In the genomic region with DNA sequence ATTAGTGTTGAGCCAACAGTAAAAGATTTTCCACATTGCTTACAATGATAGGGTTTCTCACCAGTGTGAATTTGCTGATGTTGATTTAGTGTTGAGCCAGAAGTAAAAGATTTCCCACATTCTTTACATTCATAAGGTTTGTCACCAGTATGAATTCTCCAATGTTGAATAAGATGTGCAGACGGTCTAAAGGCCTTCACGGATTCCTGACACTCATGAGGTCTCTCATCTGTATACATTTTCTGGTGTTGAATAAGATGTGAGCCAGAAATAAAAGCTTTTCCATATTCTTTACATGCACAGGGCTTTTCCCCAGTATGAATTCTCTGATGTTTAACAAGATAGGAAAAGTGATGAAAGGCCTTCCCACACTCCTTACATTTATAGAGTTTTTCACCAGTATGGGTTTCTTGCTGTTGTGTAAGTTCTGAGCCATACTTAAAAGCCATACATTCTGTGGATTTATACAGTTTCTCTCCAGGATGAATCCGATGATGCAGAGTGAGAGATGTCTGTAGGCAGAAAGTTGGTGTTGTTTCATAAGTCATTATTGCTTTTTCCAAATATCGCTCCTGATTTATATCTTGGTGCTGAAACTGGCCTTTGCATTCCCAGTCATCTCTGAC, we compare ENCODE assay signal across 13 cellular contexts.
"Had no signal": no experiment of that assay in that cellular context is flagged by ENCODE, and none has a peak within 500 bp of the region (broad histone marks: within the 10 kb centered on the region; RNA-seq: fewer than 3 reads in every experiment).

No MANE protein-coding gene starts in this region.

- H3K4me1 ChIP-seq: foreskin keratinocyte had no signal

- ATAC-seq: foreskin keratinocyte; left lobe of liver; stimulated activated naive B cell treated with anti-CD40 and anti-IgM and Interleukin-4, amounts not matched to agents 10 μg/mL and 1 μg/mL and 100 μg/mL, for 72 hours had no signal

- H3K27ac ChIP-seq: brain microvascular endothelial cell, foreskin keratinocyte had no signal

- H3K4me3 Mint-ChIP-seq: activated CD4-positive, alpha-beta T cell treated with anti-CD3 and anti-CD28 coated beads, Interleukin-2, amount 10 ng/mL, durations not matched to agents 7 days and 5 days; nephron progenitor cell; stimulated activated naive B cell treated with anti-CD40 and anti-IgM and Interleukin-4, amounts not matched to agents 10 μg/mL and 1 μg/mL and 100 μg/mL, for 72 hours; type B pancreatic cell had no signal

- H3K27me3 ChIP-seq: brain microvascular endothelial cell, foreskin keratinocyte had no signal

- H3K4me1 Mint-ChIP-seq: activated CD4-positive, alpha-beta T cell treated with anti-CD3 and anti-CD28 coated beads, Interleukin-2, amount 10 ng/mL, durations not matched to agents 7 days and 5 days; activated naive CD4-positive, alpha-beta T cell treated with anti-CD3 and anti-CD28 coated beads, Interleukin-2, amount 50 U/mL, for 24 hours; nephron progenitor cell; stimulated activated naive B cell treated with anti-CD40 and anti-IgM and Interleukin-4, amounts not matched to agents 10 μg/mL and 1 μg/mL and 100 μg/mL, for 72 hours had no signal

- DNase-seq: activated CD4-positive, alpha-beta T cell treated with anti-CD3 and anti-CD28 coated beads, Interleukin-2, amount 10 ng/mL, durations not matched to agents 7 days and 5 days; activated CD4-positive, CD25-positive, alpha-beta regulatory T cell; amniotic stem cell; brain microvascular endothelial cell; foreskin keratinocyte; nephron progenitor cell; small intestine; stimulated activated naive B cell treated with anti-CD40 and anti-IgM and Interleukin-4, amounts not matched to agents 10 μg/mL and 1 μg/mL and 100 μg/mL, for 72 hours; T-helper 2 cell had no signal

- H3K27ac Mint-ChIP-seq: activated CD4-positive, alpha-beta T cell treated with anti-CD3 and anti-CD28 coated beads, Interleukin-2, amount 10 ng/mL, durations not matched to agents 7 days and 5 days; activated naive CD4-positive, alpha-beta T cell treated with anti-CD3 and anti-CD28 coated beads, Interleukin-2, amount 50 U/mL, for 24 hours; activated T-helper 2 cell treated with anti-CD3 and anti-CD28 coated beads, Interferon-gamma antibody, Interleukin-2, Interleukin-4, amounts not matched to agents 10 μg/mL and 5 μg/mL and 100 μg/mL, durations not matched to agents 14 hours and 24 hours and 36 hours; nephron progenitor cell; stimulated activated naive B cell treated with anti-CD40 and anti-IgM and Interleukin-4, amounts not matched to agents 10 μg/mL and 1 μg/mL and 100 μg/mL, for 72 hours; type B pancreatic cell had no signal

- H3K27me3 Mint-ChIP-seq: activated CD4-positive, alpha-beta T cell treated with anti-CD3 and anti-CD28 coated beads, Interleukin-2, amount 10 ng/mL, durations not matched to agents 7 days and 5 days; activated naive CD4-positive, alpha-beta T cell treated with anti-CD3 and anti-CD28 coated beads, Interleukin-2, amount 50 U/mL, for 24 hours; stimulated activated naive B cell treated with anti-CD40 and anti-IgM and Interleukin-4, amounts not matched to agents 10 μg/mL and 1 μg/mL and 100 μg/mL, for 72 hours; type B pancreatic cell had no signal
